1 cellular context compared by ENCODE assay signal in genomic region chr15:57559875-57560274, GRCh38.
TF ChIP-seq lines count a peak whose summit lies in the region.

No MANE protein-coding gene starts in this region.

TF ChIP-seq in HEK293, 187 proteins besides CTCF, POLR2A, EP300 and RAD21 (continued from another document):
- TF ChIP-seq ZNF654 (tag by site-specific recombination; IDR thresholded peaks at IDR 0.05; ENCODE audit: low read depth) (peak; percentile 59), SALL2 (tag by site-specific recombination; IDR thresholded peaks at IDR 0.05; ENCODE audit: borderline replicate concordance) (no peak), ZNF513 (tag by site-specific recombination; IDR thresholded peaks at IDR 0.05) (peak; percentile 88)
